In genomic region chr12:116551952-116552749, GRCh38 we compare ENCODE assay signal across 11 cellular contexts. TPM values are rescaled to one million over a fixed set of nuclear protein-coding genes. Genes with fewer than 3 reads are reported as not detected.
DNase-seq lines count a peak whose midpoint lies in the region; ATAC-seq and FAIRE-seq lines count a peak whose summit lies in the region.
"Had no signal": no experiment of that assay in that cellular context is flagged by ENCODE, and none has a peak within 500 bp of the region (broad histone marks: within the 10 kb centered on the region; RNA-seq: fewer than 3 reads in every experiment).

No MANE protein-coding gene starts in this region.

- no peak overlapping the region for H3K27ac Mint-ChIP-seq in stimulated activated memory B cell treated with anti-CD40 and anti-IgM and Interleukin-4, amounts not matched to agents 10 μg/mL and 1 μg/mL and 100 μg/mL, for 72 hours
- no peak overlapping the region for H3K27ac Mint-ChIP-seq in immature natural killer cell

- ATAC-seq in stimulated activated memory B cell treated with anti-CD40 and anti-IgM and Interleukin-4, amounts not matched to agents 10 μg/mL and 1 μg/mL and 100 μg/mL, for 72 hours = peak; percentile 14
- no peak for ATAC-seq in sciatic nerve

- peaks cover 4% of the 10 kb centered on the region for H3K36me3 Mint-ChIP-seq in stimulated activated memory B cell treated with anti-CD40 and anti-IgM and Interleukin-4, amounts not matched to agents 10 μg/mL and 1 μg/mL and 100 μg/mL, for 72 hours
- no peaks in the 10 kb centered on the region for H3K36me3 Mint-ChIP-seq in immature natural killer cell

- peak; percentile 72 for DNase-seq in SIG-M5 treated with dmso at 0.1 percent for 504 hours (lab: John Stamatoyannopoulos, UW; ENCODE audit: unreplicated experiment)
- no peak for DNase-seq in SIG-M5 (lab: John Stamatoyannopoulos, UW)
- DNase-seq in RCC 7860 (ENCODE audit: low spot score) = peak; percentile 20
- DNase-seq in fibroblast of gingiva (ENCODE audit: low read depth) = peak; percentile 79
- DNase-seq in immature natural killer cell = no peak
- no peak for DNase-seq in Ammon's horn (ENCODE audit: low spot score)
- DNase-seq in sciatic nerve (ENCODE audit: low spot score) = no peak
- DNase-seq: MM.1S, upper lobe of left lung had no signal

- peak overlapping the region; percentile 18 for H3K4me3 Mint-ChIP-seq in stimulated activated memory B cell treated with anti-CD40 and anti-IgM and Interleukin-4, amounts not matched to agents 10 μg/mL and 1 μg/mL and 100 μg/mL, for 72 hours
- no peak overlapping the region for H3K4me3 Mint-ChIP-seq in immature natural killer cell

- peaks cover 2% of the 10 kb centered on the region for H3K9me3 Mint-ChIP-seq in stimulated activated memory B cell treated with anti-CD40 and anti-IgM and Interleukin-4, amounts not matched to agents 10 μg/mL and 1 μg/mL and 100 μg/mL, for 72 hours
- no peaks in the 10 kb centered on the region for H3K9me3 Mint-ChIP-seq in immature natural killer cell

- intact Hi-C loops in sciatic nerve (cut with DNase I) = no loop called here

- no peak for FAIRE-seq in RCC 7860 (lab: Jason Lieb, UNC)
- FAIRE-seq: A204.1 had no signal

- H3K4me1 Mint-ChIP-seq in stimulated activated memory B cell treated with anti-CD40 and anti-IgM and Interleukin-4, amounts not matched to agents 10 μg/mL and 1 μg/mL and 100 μg/mL, for 72 hours = peaks cover 32% of the 10 kb centered on the region
- peaks cover 6 to 9% of the 10 kb centered on the region in 2 donors for H3K4me1 Mint-ChIP-seq in immature natural killer cell

- no peaks in the 10 kb centered on the region for H3K27me3 Mint-ChIP-seq in stimulated activated memory B cell treated with anti-CD40 and anti-IgM and Interleukin-4, amounts not matched to agents 10 μg/mL and 1 μg/mL and 100 μg/mL, for 72 hours
- H3K27me3 Mint-ChIP-seq in immature natural killer cell (ENCODE audit: low read depth in 3 of 3) = peaks cover 3 to 11% (median 7%) of the 10 kb centered on the region in 3 donors

RNA-seq across cellular contexts. Expression of gene MAP1LC3B2, which starts 7.0 kb away (rescaled TPM):
- polyA plus RNA-seq in immature natural killer cell = 10 to 100 TPM in 1 of 3 donors, 1 to 10 TPM in 2; 2.4 to 11.3 (median 9.8) TPM
- total RNA-seq in sciatic nerve = 4.4 TPM

Comparison
In these comparisons a context has a peak if more than half of its experiments do, and no peak if none do; other contexts are left out.
1. DNase-seq: peak in SIG-M5 treated with dmso at 0.1 percent for 504 hours (single experiment), RCC 7860 (single experiment) and fibroblast of gingiva (single experiment); none in SIG-M5 (single experiment), immature natural killer cell (0 of 3), Ammon's horn (single experiment) and sciatic nerve (single experiment).